In genomic region chr1:109917429-109918076, GRCh38 we compare ENCODE assay signal across 16 cellular contexts. TPM values are rescaled to one million over a fixed set of nuclear protein-coding genes. Genes with fewer than 3 reads are reported as not detected.
DNase-seq lines count a peak whose midpoint lies in the region; ATAC-seq and TF ChIP-seq lines count a peak whose summit lies in the region.
"Had no signal": no experiment of that assay in that cellular context is flagged by ENCODE, and none has a peak within 500 bp of the region (broad histone marks: within the 10 kb centered on the region; RNA-seq: fewer than 3 reads in every experiment).

No MANE protein-coding gene starts in this region.

- H2AFZ ChIP-seq in PC-9, result no peak overlapping the region

- CTCF ChIA-PET in activated naive CD4-positive, alpha-beta T cell treated with anti-CD3 and anti-CD28 coated beads, Interleukin-2, amount 10 ng/mL, durations not matched to agents 7 days and 5 days (lab: Charles Lee), result interaction anchor here (0.6 to 1.8 kb wide), 6 partner anchors 51 to 141 kb away, joined by 3 to 11 read pairs (median 3); partner anchors contain the start of gene AHCYL1
- CTCF ChIA-PET in PC-9 (lab: Charles Lee), result no interaction called here

- peaks cover 46% of the 10 kb centered on the region for H3K79me2 ChIP-seq in PC-9 (ENCODE audit: low read depth)

- peaks cover 23 to 66% (median 37%) of the 10 kb centered on the region in 4 donors for H3K4me1 ChIP-seq in stomach
- peaks cover 17% of the 10 kb centered on the region for H3K4me1 ChIP-seq in PC-9 (replicated peaks; ENCODE audit: insufficient read depth)

- intact Hi-C loops in stomach (cut with DNase I; ENCODE audit: low total_unique reads) (no loop called here), PC-9 (cut with micrococcal nuclease; ENCODE audit: unreplicated experiment) (no loop called here)

- H3K4me3 Mint-ChIP-seq in activated naive CD4-positive, alpha-beta T cell treated with anti-CD3 and anti-CD28 coated beads, Interleukin-2, amount 50 U/mL, for 24 hours, result no peak overlapping the region
- no peak overlapping the region for H3K4me3 Mint-ChIP-seq in activated naive CD4-positive, alpha-beta T cell treated with anti-CD3 and anti-CD28 coated beads, Interleukin-2, amount 10 ng/mL, durations not matched to agents 7 days and 5 days
- peak overlapping the region; percentile 8; the same call in 1 of the 2 replicates for H3K4me3 Mint-ChIP-seq in HFFc6
- H3K4me3 Mint-ChIP-seq in central memory CD8-positive, alpha-beta T cell, result no peak overlapping the region
- H3K4me3 Mint-ChIP-seq: WTC11 had no signal

- ATAC-seq in central memory CD8-positive, alpha-beta T cell (replicated peaks; ENCODE audit: extremely low read depth, poor library complexity, severe bottlenecking), result no peak
- ATAC-seq: upper lobe of right lung had no signal

- 71 to 87% (median 86%) methylated on average over 8 of the region's 8 CpGs for whole genome bisulfite sequencing in stomach, 5 donors

- no peaks in the 10 kb centered on the region for H3K9me3 ChIP-seq in stomach
- H3K9me3 ChIP-seq in PC-9 (ENCODE audit: insufficient read depth, low read depth), result no peaks in the 10 kb centered on the region
- H3K9me3 ChIP-seq: upper lobe of right lung had no signal

- H3F3A ChIP-seq in PC-9 (ENCODE audit: insufficient read depth, low read depth), result peaks cover 25% of the 10 kb centered on the region; the same call in 1 of the 2 replicates

- no peak for TF ChIP-seq EP300 in stomach (IDR thresholded peaks at IDR 0.05)

- H3K27me3 Mint-ChIP-seq in activated naive CD4-positive, alpha-beta T cell treated with anti-CD3 and anti-CD28 coated beads, Interleukin-2, amount 50 U/mL, for 24 hours, result no peaks in the 10 kb centered on the region
- peaks cover 9% of the 10 kb centered on the region for H3K27me3 Mint-ChIP-seq in activated naive CD4-positive, alpha-beta T cell treated with anti-CD3 and anti-CD28 coated beads, Interleukin-2, amount 10 ng/mL, durations not matched to agents 7 days and 5 days
- H3K27me3 Mint-ChIP-seq in HFFc6 (ENCODE audit: insufficient read depth), result peaks cover 2% of the 10 kb centered on the region
- H3K27me3 Mint-ChIP-seq in central memory CD8-positive, alpha-beta T cell, result no peaks in the 10 kb centered on the region

- H3K27me3 ChIP-seq in stomach (no peaks in the 10 kb centered on the region), PC-9 (ENCODE audit: insufficient read depth, low read depth) (no peaks in the 10 kb centered on the region)
- H3K27me3 ChIP-seq: upper lobe of right lung had no signal

- POLR2A ChIA-PET in PC-9 (lab: Charles Lee; ENCODE audit: unreplicated experiment), result interaction anchor here (0.7 kb wide), 1 partner anchor 67 kb away, joined by 3 read pairs; no protein-coding TSS in a partner anchor

- peak overlapping the region; percentile 9 for H3K27ac Mint-ChIP-seq in activated naive CD4-positive, alpha-beta T cell treated with anti-CD3 and anti-CD28 coated beads, Interleukin-2, amount 50 U/mL, for 24 hours
- H3K27ac Mint-ChIP-seq in activated naive CD4-positive, alpha-beta T cell treated with anti-CD3 and anti-CD28 coated beads, Interleukin-2, amount 10 ng/mL, durations not matched to agents 7 days and 5 days, result no peak overlapping the region
- H3K27ac Mint-ChIP-seq in HFFc6, result peak overlapping the region; percentile 59
- H3K27ac Mint-ChIP-seq in central memory CD8-positive, alpha-beta T cell (ENCODE audit: low read depth), result peak overlapping the region; percentile 35
- H3K27ac Mint-ChIP-seq: WTC11 had no signal

- H3K4me2 ChIP-seq in PC-9, result no peak overlapping the region

- peaks cover 31% of the 10 kb centered on the region for H3K36me3 Mint-ChIP-seq in activated naive CD4-positive, alpha-beta T cell treated with anti-CD3 and anti-CD28 coated beads, Interleukin-2, amount 50 U/mL, for 24 hours
- H3K36me3 Mint-ChIP-seq in activated naive CD4-positive, alpha-beta T cell treated with anti-CD3 and anti-CD28 coated beads, Interleukin-2, amount 10 ng/mL, durations not matched to agents 7 days and 5 days, result peaks cover 58% of the 10 kb centered on the region
- H3K36me3 Mint-ChIP-seq in HFFc6 (ENCODE audit: low read depth), result peaks cover 51% of the 10 kb centered on the region
- peaks cover 19% of the 10 kb centered on the region for H3K36me3 Mint-ChIP-seq in central memory CD8-positive, alpha-beta T cell (ENCODE audit: insufficient read depth)
- H3K36me3 Mint-ChIP-seq: WTC11 had no signal

- H3K4me3 ChIP-seq in stomach (no peak overlapping the region), PC-9 (no peak overlapping the region)
- H3K4me3 ChIP-seq: upper lobe of right lung had no signal

- H3K27ac ChIP-seq in stomach (peak overlapping the region in 3 of 5 donors; percentile 6 to 35 (median 19)), PC-9 (no peak overlapping the region; the same call in 1 of the 2 replicates)
- H3K27ac ChIP-seq: upper lobe of right lung had no signal

- BruUV-seq in PC-9 (replicated peaks; lab: Mats Ljungman, UMichigan), result no TSS peak

- no peak for TF ChIP-seq CTCF in HFFc6 (IDR thresholded peaks at IDR 0.05)
- TF ChIP-seq CTCF in stomach (IDR thresholded peaks at IDR 0.05), result no peak
- no peak for TF ChIP-seq CTCF in PC-9 (conservative IDR thresholded peaks at IDR 0.05)

- 0 out of 2 replicates have a peak, but pooled peaks cover 14% of the 10 kb centered on the region for H4K20me1 ChIP-seq in PC-9 (ENCODE audit: insufficient read depth)

- H3K9me2 ChIP-seq in PC-9 (ENCODE audit: insufficient read depth), result no peaks in the 10 kb centered on the region

- no peak for TF ChIP-seq POLR2A in stomach (IDR thresholded peaks at IDR 0.05)

- no peak for DNase-seq in activated naive CD4-positive, alpha-beta T cell treated with anti-CD3 and anti-CD28 coated beads, Interleukin-2, amount 10 ng/mL, durations not matched to agents 7 days and 5 days
- DNase-seq in HFFc6, result no peak
- no peak for DNase-seq in central memory CD8-positive, alpha-beta T cell (ENCODE audit: low spot score in 2 of 2)
- no peak for DNase-seq in stomach
- no peak for DNase-seq in DMS 273 (lab: John Stamatoyannopoulos, UW; ENCODE audit: unreplicated experiment)
- DNase-seq in PC-9, result no peak
- DNase-seq in NK-92 treated with Interleukin-12 subunit alpha and Interleukin-12 subunit beta, amount 100 ng/mL, for 24 hours (lab: John Stamatoyannopoulos, UW), result no peak
- DNase-seq: activated naive CD4-positive, alpha-beta T cell treated with anti-CD3 and anti-CD28 coated beads, Interleukin-2, amount 50 U/mL, for 16 hours; NCI-H187; NCI-H446; stimulated activated CD4-positive, alpha-beta T cell treated with anti-CD3 and anti-CD28 coated beads, Interleukin-15, amount 100 ng/mL, for 24 hours; stimulated activated naive CD4-positive, alpha-beta T cell treated with Interleukin-2 at 50 U/mL for 16 hours; T-helper 1 cell; upper lobe of right lung had no signal

- H3K36me3 ChIP-seq in stomach (peaks cover 55 to 80% (median 77%) of the 10 kb centered on the region in 4 donors), PC-9 (ENCODE audit: low read depth) (peaks cover 82% of the 10 kb centered on the region)

- H3K9me3 Mint-ChIP-seq in activated naive CD4-positive, alpha-beta T cell treated with anti-CD3 and anti-CD28 coated beads, Interleukin-2, amount 50 U/mL, for 24 hours, result no peaks in the 10 kb centered on the region
- H3K9me3 Mint-ChIP-seq in activated naive CD4-positive, alpha-beta T cell treated with anti-CD3 and anti-CD28 coated beads, Interleukin-2, amount 10 ng/mL, durations not matched to agents 7 days and 5 days, result no peaks in the 10 kb centered on the region
- no peaks in the 10 kb centered on the region for H3K9me3 Mint-ChIP-seq in HFFc6
- no peaks in the 10 kb centered on the region for H3K9me3 Mint-ChIP-seq in central memory CD8-positive, alpha-beta T cell
- H3K9me3 Mint-ChIP-seq: WTC11 had no signal

- peaks cover 14% of the 10 kb centered on the region for H3K4me1 Mint-ChIP-seq in activated naive CD4-positive, alpha-beta T cell treated with anti-CD3 and anti-CD28 coated beads, Interleukin-2, amount 50 U/mL, for 24 hours
- peaks cover 23% of the 10 kb centered on the region for H3K4me1 Mint-ChIP-seq in activated naive CD4-positive, alpha-beta T cell treated with anti-CD3 and anti-CD28 coated beads, Interleukin-2, amount 10 ng/mL, durations not matched to agents 7 days and 5 days
- H3K4me1 Mint-ChIP-seq in HFFc6 (ENCODE audit: low read depth), result peaks cover 56% of the 10 kb centered on the region
- H3K4me1 Mint-ChIP-seq in central memory CD8-positive, alpha-beta T cell, result peaks cover 16% of the 10 kb centered on the region

RNA-seq across cellular contexts. Expression of gene CSF1, which starts 6.9 kb away (rescaled TPM):
- 10 to 100 TPM; 28.7 to 79.3 (median 72.4) TPM for total RNA-seq in HFFc6 (2021; fragmentation: NEBNext Ultra II Directional; extraction: Animal tissue kit (Norgen Biotek cat#: 25700))
- total RNA-seq in stomach, result 10 to 100 TPM in 4 of 5 donors, 1 to 10 TPM in 1; 9.4 to 82.3 (median 47.1) TPM
- polyA plus RNA-seq in stomach, result 1 to 10 TPM; 6.6 to 9.8 (median 9.1) TPM
- 29.8 and 35.2 TPM in 2 replicates for total RNA-seq in PC-9 (2021)
